27 cellular contexts compared by ENCODE assay signal in the genomic region with DNA sequence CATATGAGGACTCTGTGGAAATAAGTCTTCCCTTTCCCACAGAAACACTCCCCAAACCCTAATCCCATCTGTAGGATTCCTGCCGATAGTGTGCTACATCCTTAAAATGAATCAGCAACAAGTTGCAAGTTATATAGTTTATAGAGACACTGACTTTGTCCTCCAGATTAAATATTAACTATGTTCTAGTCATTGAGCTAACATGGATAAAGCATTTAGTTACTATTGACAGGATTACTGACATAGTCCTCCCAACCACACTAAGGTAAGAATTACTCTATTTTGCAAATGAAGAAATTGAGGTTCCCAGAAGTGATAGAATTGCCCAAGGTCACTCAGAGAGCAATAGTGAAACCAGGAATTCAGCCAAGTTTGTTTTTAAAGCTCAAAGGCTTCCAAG. TPM values are rescaled to one million over a fixed set of nuclear protein-coding genes. Genes with fewer than 3 reads are reported as not detected.
DNase-seq lines count a peak whose midpoint lies in the region; ATAC-seq lines count a peak whose summit lies in the region.
"Had no signal": no experiment of that assay in that cellular context is flagged by ENCODE, and none has a peak within 500 bp of the region (broad histone marks: within the 10 kb centered on the region; RNA-seq: fewer than 3 reads in every experiment).

No MANE protein-coding gene starts in this region.

- intact Hi-C loops in left colon (cut with DNase I, micrococcal nuclease) = no loop called here

- H3K4me3 ChIP-seq in endocrine pancreas (ENCODE audit: control insufficient read depth, insufficient read depth, low read length) = peak overlapping the region; percentile 16
- no peak overlapping the region for H3K4me3 ChIP-seq in H7 (ENCODE audit: insufficient read depth, low read depth, low read length)
- H3K4me3 ChIP-seq: SK-N-MC had no signal

- H3K27me3 ChIP-seq in endocrine pancreas (ENCODE audit: control insufficient read depth, insufficient read depth, low read length) = peaks cover 2% of the 10 kb centered on the region
- no peaks in the 10 kb centered on the region; the same call in 1 of the 2 replicates for H3K27me3 ChIP-seq in H7 (ENCODE audit: control insufficient read depth, insufficient read depth, low read length)
- H3K27me3 ChIP-seq: BE2C had no signal

- ATAC-seq in left colon = peak; percentile 96
- no peak for ATAC-seq in GM18909 (IDR thresholded peaks at IDR 0.05; ENCODE audit: poor library complexity, unreplicated experiment)
- no peak for ATAC-seq in GM18519 (IDR thresholded peaks at IDR 0.05; ENCODE audit: low FRiP score, unreplicated experiment)

- H3K36me3 ChIP-seq in endocrine pancreas (ENCODE audit: control insufficient read depth, insufficient read depth, low read length) (no peaks in the 10 kb centered on the region), H7 (replicated peaks; ENCODE audit: control insufficient read depth, insufficient read depth, low read length) (no peaks in the 10 kb centered on the region)
- H3K36me3 ChIP-seq: BE2C had no signal

- H3K9ac ChIP-seq in endocrine pancreas (ENCODE audit: control insufficient read depth, insufficient read depth, low read length) = no peak overlapping the region

- no peaks in the 10 kb centered on the region for H3K9me3 ChIP-seq in endocrine pancreas (ENCODE audit: control insufficient read depth, low read length)
- H3K9me3 ChIP-seq: BE2C had no signal

- DNase-seq in DMS53 treated with DMSO at 0.1 percent for 48 hours (lab: John Stamatoyannopoulos, UW; ENCODE audit: unreplicated experiment) (peak; percentile 44), left colon (no peak), renal cortical epithelial cell (ENCODE audit: low read depth) (peak; percentile 92), NCI-H1417 (lab: John Stamatoyannopoulos, UW) (no peak), H7 (no peak)
- DNase-seq: ACHN; BE2C; Calu3; CD8-positive, alpha-beta memory T cell; GOT3; HCEC 1CT; IMR-90; KG1; MM.1S; NCI-H1694 treated with DMSO at 0.1 percent for 48 hours; NCI-H2081; NCI-H2171; NCI-H345; NCI-H510A treated with DMSO at 0.1 percent for 48 hours; NCI-H748 treated with DMSO at 0.1 percent for 48 hours; SIG-M5 had no signal

- H3K4me1 ChIP-seq in endocrine pancreas (ENCODE audit: control insufficient read depth, insufficient read depth, low read length) = peaks cover 19% of the 10 kb centered on the region
- H3K4me1 ChIP-seq: BE2C had no signal

RNA-seq across cellular contexts. Expression of a gene that starts 1.9 kb away (rescaled TPM):
- total RNA-seq in left colon = not detected
- total RNA-seq in renal cortical epithelial cell = not detected in 2 replicates
- total RNA-seq in H7 (2014; rRNA removed; shearing (Covaris generic)) = not detected in 2 replicates
- total RNA-seq: Calu3; CD8-positive, alpha-beta memory T cell; Daoy; G401; IMR-90 had no signal

RNA-seq across cellular contexts. Expression of a gene that starts 34.7 kb away (rescaled TPM):
- total RNA-seq in left colon = not detected
- not detected in 2 replicates for total RNA-seq in renal cortical epithelial cell
- total RNA-seq in H7 (2014; rRNA removed; shearing (Covaris generic)) = not detected in 2 replicates
- total RNA-seq: Calu3; CD8-positive, alpha-beta memory T cell; Daoy; G401; IMR-90 had no signal

RNA-seq across cellular contexts. Expression of a gene that starts 47.0 kb away (rescaled TPM):
- total RNA-seq in left colon = not detected
- not detected in 2 replicates for total RNA-seq in renal cortical epithelial cell
- 0.04 TPM in 1 of 2 replicates, not detected in the other for total RNA-seq in H7 (2014; rRNA removed; shearing (Covaris generic))
- total RNA-seq: Calu3; CD8-positive, alpha-beta memory T cell; Daoy; G401; IMR-90 had no signal

Comparison
In these comparisons a context has a peak if more than half of its experiments do, and no peak if none do; other contexts are left out.
1. DNase-seq: peak in DMS53 treated with DMSO at 0.1 percent for 48 hours (single experiment) and renal cortical epithelial cell (single experiment); none in left colon (0 of 2), NCI-H1417 (0 of 3) and H7 (single experiment).